35 cellular contexts compared by ENCODE assay signal in the genomic region with DNA sequence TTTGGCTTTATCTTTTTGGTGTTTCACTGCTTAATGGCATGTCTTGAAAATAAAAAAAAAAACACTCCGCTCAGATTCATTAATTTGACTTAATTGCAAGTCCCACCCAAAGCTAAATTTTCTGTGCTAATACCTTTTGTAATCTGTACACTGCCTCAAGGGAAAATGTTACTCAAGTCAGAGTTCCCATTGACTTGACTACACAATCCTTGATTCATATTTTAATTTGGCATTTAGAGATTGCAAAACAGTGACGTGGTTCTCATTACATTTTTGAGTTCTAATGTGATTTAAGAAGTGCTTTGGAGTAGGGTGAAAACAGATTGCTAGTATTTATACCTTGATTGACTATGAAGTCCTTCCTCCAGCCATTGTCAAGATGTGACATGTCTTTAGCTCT. TPM values are rescaled to one million over a fixed set of nuclear protein-coding genes. Genes with fewer than 3 reads are reported as not detected.
"Had no signal": no experiment of that assay in that cellular context is flagged by ENCODE, and none has a peak within 500 bp of the region (broad histone marks: within the 10 kb centered on the region; RNA-seq: fewer than 3 reads in every experiment).

No MANE protein-coding gene starts in this region.

- H3K4me3 Mint-ChIP-seq: mesothelial cell of epicardium; naive B cell; natural killer cell treated with Interleukin-12 subunit alpha and Interleukin-12 subunit beta and Interleukin-15 and Interleukin-18, amount 100 ng/mL, for 72 hours; neural progenitor cell; stimulated activated memory B cell treated with anti-CD40 and anti-IgM and Interleukin-4, amounts not matched to agents 10 μg/mL and 1 μg/mL and 100 μg/mL, for 72 hours; type B pancreatic cell had no signal

- H3K36me3 ChIP-seq: esophagus muscularis mucosa, heart left ventricle, neural progenitor cell, sigmoid colon, tibial artery had no signal

- H3K36me3 Mint-ChIP-seq: mesothelial cell of epicardium; naive B cell; natural killer cell treated with Interleukin-12 subunit alpha and Interleukin-12 subunit beta and Interleukin-15 and Interleukin-18, amount 100 ng/mL, for 72 hours; neural progenitor cell; stimulated activated memory B cell treated with anti-CD40 and anti-IgM and Interleukin-4, amounts not matched to agents 10 μg/mL and 1 μg/mL and 100 μg/mL, for 72 hours; type B pancreatic cell had no signal

- H3K4me3 ChIP-seq: dorsolateral prefrontal cortex, esophagus muscularis mucosa, heart left ventricle, hepatocyte, lung, mucosa of descending colon, neural progenitor cell, psoas muscle, sigmoid colon, testis, tibial artery had no signal

- DNase-seq: central memory CD4-positive, alpha-beta T cell; dorsolateral prefrontal cortex; effector CD4-positive, alpha-beta T cell; foreskin fibroblast; heart left ventricle; kidney; mesenchymal stem cell; mucosa of descending colon; naive B cell; psoas muscle; right cardiac atrium; sigmoid colon; stimulated activated CD4-positive, alpha-beta T cell treated with anti-CD3 and anti-CD28 coated beads, Interleukin-2, amount 100 ng/mL, for 24 hours; stimulated activated CD4-positive, alpha-beta T cell treated with anti-CD3 and anti-CD28 coated beads, Interleukin-4, amount 100 ng/mL, for 4 hours; stimulated activated naive CD8-positive, alpha-beta T cell treated with anti-CD3 and anti-CD28 coated beads, Interleukin-15, Interleukin-2, amounts not matched to agents 100 U/mL and 50 U/mL, for 24 hours; substantia nigra; testis; tibial artery had no signal

- FAIRE-seq: colon, kidney had no signal

- H3K27ac Mint-ChIP-seq: mesothelial cell of epicardium; naive B cell; natural killer cell treated with Interleukin-12 subunit alpha and Interleukin-12 subunit beta and Interleukin-15 and Interleukin-18, amount 100 ng/mL, for 72 hours; neural progenitor cell; stimulated activated memory B cell treated with anti-CD40 and anti-IgM and Interleukin-4, amounts not matched to agents 10 μg/mL and 1 μg/mL and 100 μg/mL, for 72 hours; type B pancreatic cell had no signal

- H3K9me3 Mint-ChIP-seq: mesothelial cell of epicardium; naive B cell; natural killer cell treated with Interleukin-12 subunit alpha and Interleukin-12 subunit beta and Interleukin-15 and Interleukin-18, amount 100 ng/mL, for 72 hours; neural progenitor cell; stimulated activated memory B cell treated with anti-CD40 and anti-IgM and Interleukin-4, amounts not matched to agents 10 μg/mL and 1 μg/mL and 100 μg/mL, for 72 hours had no signal

- H3K4me1 Mint-ChIP-seq: mesothelial cell of epicardium; naive B cell; neural progenitor cell; stimulated activated memory B cell treated with anti-CD40 and anti-IgM and Interleukin-4, amounts not matched to agents 10 μg/mL and 1 μg/mL and 100 μg/mL, for 72 hours had no signal

- H3K9me3 ChIP-seq: esophagus muscularis mucosa, heart left ventricle, mucosa of descending colon, psoas muscle, sigmoid colon, testis, tibial artery had no signal

- H3K27me3 Mint-ChIP-seq: naive B cell, type B pancreatic cell had no signal

- H3K4me1 ChIP-seq: esophagus muscularis mucosa, heart left ventricle, neural progenitor cell, psoas muscle, sigmoid colon, testis, tibial artery had no signal

- H3K9ac ChIP-seq: neural progenitor cell had no signal

- H3K27me3 ChIP-seq: esophagus muscularis mucosa, heart left ventricle, hepatocyte, neural progenitor cell, sigmoid colon, testis, tibial artery had no signal

RNA-seq across cellular contexts. Expression of gene LIPM, which starts 21.3 kb away (rescaled TPM):
- total RNA-seq: cerebellum; dorsolateral prefrontal cortex; esophagus muscularis mucosa; glomerular endothelial cell; heart left ventricle; hepatocyte; kidney; left lobe of liver; liver; lung; mesothelial cell of epicardium; mucosa of descending colon; natural killer cell treated with Interleukin-12 subunit alpha and Interleukin-12 subunit beta and Interleukin-15 and Interleukin-18, amount 100 ng/mL, for 72 hours; osteocyte; psoas muscle; renal cortical epithelial cell; right cardiac atrium; sigmoid colon; testis; urinary bladder had no signal

RNA-seq across cellular contexts. Expression of gene LIPN, which starts 21.4 kb away (rescaled TPM):
- total RNA-seq: cerebellum; glomerular endothelial cell; left lobe of liver; mesothelial cell of epicardium; mucosa of descending colon; natural killer cell treated with Interleukin-12 subunit alpha and Interleukin-12 subunit beta and Interleukin-15 and Interleukin-18, amount 100 ng/mL, for 72 hours; osteocyte; psoas muscle; renal cortical epithelial cell; skeletal muscle tissue; urinary bladder had no signal
